In genomic region chr11:61675826-61676225, GRCh38 we compare ENCODE assay signal across 1 cellular context.
TF ChIP-seq lines count a peak whose summit lies in the region.

No MANE protein-coding gene starts in this region.

TF ChIP-seq in IMR-90, 13 proteins besides CTCF, POLR2A, EP300 and RAD21:
- no peak for TF ChIP-seq USF2 (IDR thresholded peaks at IDR 0.05; ENCODE audit: low read depth, low read length)
- no peak for TF ChIP-seq NFE2L2 (IDR thresholded peaks at IDR 0.05; ENCODE audit: low read depth, low read length)
- TF ChIP-seq BHLHE40 (IDR thresholded peaks at IDR 0.05; ENCODE audit: low read depth, low read length): no peak
- no peak for TF ChIP-seq SMC3 (IDR thresholded peaks at IDR 0.05; ENCODE audit: low read depth, low read length)
- TF ChIP-seq MAZ (IDR thresholded peaks at IDR 0.05; ENCODE audit: borderline replicate concordance, low read depth, low read length): no peak
- no peak for TF ChIP-seq RCOR1 (IDR thresholded peaks at IDR 0.05; ENCODE audit: insufficient replicate concordance, low read length)
- TF ChIP-seq ELK1 (IDR thresholded peaks at IDR 0.05; ENCODE audit: borderline replicate concordance, low read depth, low read length): no peak
- no peak for TF ChIP-seq CEBPB (IDR thresholded peaks at IDR 0.05; ENCODE audit: low read depth, low read length)
- no peak for TF ChIP-seq MAFK (IDR thresholded peaks at IDR 0.05; ENCODE audit: low read depth, low read length)
- no peak for TF ChIP-seq FOS (IDR thresholded peaks at IDR 0.05; ENCODE audit: low read depth, low read length)
- no peak for TF ChIP-seq CHD1 (IDR thresholded peaks at IDR 0.05; ENCODE audit: low read depth, low read length)
- TF ChIP-seq RFX5 (IDR thresholded peaks at IDR 0.05; ENCODE audit: low read depth, low read length): no peak
- no peak for TF ChIP-seq MXI1 (IDR thresholded peaks at IDR 0.05; ENCODE audit: borderline replicate concordance, low read depth, low read length)
